In genomic region chr6:85493389-85493788, GRCh38 we compare ENCODE assay signal across 20 cellular contexts.
"Had no signal": no experiment of that assay in that cellular context is flagged by ENCODE, and none has a peak within 500 bp of the region (broad histone marks: within the 10 kb centered on the region; RNA-seq: fewer than 3 reads in every experiment).

No MANE protein-coding gene starts in this region.

- H3K4me1 Mint-ChIP-seq: endodermal cell; stimulated activated memory B cell treated with anti-CD40 and anti-IgM and Interleukin-4, amounts not matched to agents 10 μg/mL and 1 μg/mL and 100 μg/mL, for 72 hours had no signal

- H3K4me3 Mint-ChIP-seq: activated naive CD8-positive, alpha-beta T cell; activated T-helper 1 cell treated with anti-CD3 and anti-CD28 coated beads, Interleukin-12 subunit alpha, Interleukin-12 subunit beta, Interleukin-2, Interleukin-4 antibody, amounts not matched to agents 30 ng/mL and 10 ng/mL and 1 ng/mL, durations not matched to agents 14 hours and 24 hours and 36 hours; endodermal cell; mesothelial cell of epicardium; nephron; stimulated activated memory B cell treated with anti-CD40 and anti-IgM and Interleukin-4, amounts not matched to agents 10 μg/mL and 1 μg/mL and 100 μg/mL, for 72 hours; type B pancreatic cell had no signal

- H3K27me3 ChIP-seq: body of pancreas, sigmoid colon, testis had no signal

- H3K9me3 ChIP-seq: body of pancreas, sigmoid colon, testis had no signal

- ATAC-seq: body of pancreas; left cardiac atrium; stimulated activated memory B cell treated with anti-CD40 and anti-IgM and Interleukin-4, amounts not matched to agents 10 μg/mL and 1 μg/mL and 100 μg/mL, for 72 hours had no signal

- H3K27ac ChIP-seq: body of pancreas, sigmoid colon, testis, WERI-Rb-1 had no signal

- H3K27ac Mint-ChIP-seq: activated naive CD8-positive, alpha-beta T cell; activated T-helper 1 cell treated with anti-CD3 and anti-CD28 coated beads, Interleukin-12 subunit alpha, Interleukin-12 subunit beta, Interleukin-2, Interleukin-4 antibody, amounts not matched to agents 30 ng/mL and 10 ng/mL and 1 ng/mL, durations not matched to agents 14 hours and 24 hours and 36 hours; endodermal cell; mesothelial cell of epicardium; nephron; stimulated activated memory B cell treated with anti-CD40 and anti-IgM and Interleukin-4, amounts not matched to agents 10 μg/mL and 1 μg/mL and 100 μg/mL, for 72 hours; type B pancreatic cell had no signal

- H3K27me3 Mint-ChIP-seq: activated naive CD8-positive, alpha-beta T cell; stimulated activated memory B cell treated with anti-CD40 and anti-IgM and Interleukin-4, amounts not matched to agents 10 μg/mL and 1 μg/mL and 100 μg/mL, for 72 hours; type B pancreatic cell had no signal

- H3K4me3 ChIP-seq: body of pancreas, lung, sigmoid colon, testis had no signal

- DNase-seq: activated CD4-positive, alpha-beta T cell treated with anti-CD3 and anti-CD28 coated beads for 1 hour; activated CD4-positive, alpha-beta T cell treated with anti-CD3 and anti-CD28 coated beads, Interleukin-2, amount 50 U/mL, for 48 hours; activated T-cell treated with anti-CD3 and anti-CD28 coated beads for 4 hours; amygdala; body of pancreas; caudate nucleus; endodermal cell; foreskin fibroblast; left cardiac atrium; sigmoid colon; stimulated activated CD4-positive, alpha-beta T cell treated with anti-CD3 and anti-CD28 coated beads, Interleukin-4, amount 100 ng/mL, for 4 hours; testis; WERI-Rb-1 had no signal

- H3K36me3 ChIP-seq: WERI-Rb-1 had no signal

- H3K4me1 ChIP-seq: body of pancreas, testis had no signal
